ENCODE assay signal across 7 cellular contexts in the genomic region with DNA sequence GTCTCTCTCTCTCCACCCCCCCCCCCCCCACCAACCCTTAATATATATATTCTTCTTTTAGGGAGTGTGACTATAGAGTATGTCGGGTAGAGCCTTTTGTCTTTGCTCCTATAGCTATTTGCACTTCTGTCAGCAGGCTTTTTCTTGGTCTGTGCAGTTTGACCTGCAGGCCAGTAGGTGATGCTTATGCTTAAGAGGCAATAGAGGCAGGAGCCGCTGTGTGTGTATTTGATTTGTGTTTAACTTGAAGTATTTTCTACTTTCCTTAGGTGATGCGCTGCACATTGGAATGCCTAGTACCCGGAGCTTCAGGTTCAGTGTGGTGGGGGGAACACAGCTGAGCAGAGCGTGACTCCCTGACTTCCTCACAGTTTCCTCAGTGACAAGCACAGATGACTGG.
A peak's percentile ranks its signal among the peaks of the same experiment; 100 is the strongest.
DNase-seq lines count a peak whose midpoint lies in the region; ATAC-seq and TF ChIP-seq lines count a peak whose summit lies in the region.
"Not testable (repeated sequence)": the region's sequence is repeated elsewhere in the genome, so short reads cannot be mapped to it uniquely, and the experiment has no call there.

No MANE protein-coding gene starts in this region.

- H3K27me3 ChIP-seq in GM23338 (ENCODE audit: insufficient read depth); endodermal cell (ENCODE audit: control insufficient read depth, insufficient read depth, low read length, poor library complexity, severe bottlenecking): not testable (repeated sequence)

- 46% methylated on average over 3 of the region's 5 CpGs; no CpG with 5 or more reads in 1 of the 2 experiments for whole genome bisulfite sequencing in endodermal cell (ENCODE audit: insufficient coverage in 1 of 2, insufficient read length in 1 of 2), 2 experiments

- H3K9me3 ChIP-seq in endodermal cell (ENCODE audit: control insufficient read depth, low read length): not testable (repeated sequence)

- not testable (repeated sequence) for H3K36me3 Mint-ChIP-seq in GM23338 (ENCODE audit: low read depth); endodermal cell (ENCODE audit: low read depth); neural crest cell (ENCODE audit: low read depth)

- not testable (repeated sequence) for H3K36me3 ChIP-seq in GM23338 (ENCODE audit: insufficient read depth); endodermal cell (ENCODE audit: control insufficient read depth, insufficient read depth, low read length)

- not testable (repeated sequence) for H3K4me3 ChIP-seq in GM23338; LNCaP clone FGC (ENCODE audit: low read depth, low read length); endodermal cell (ENCODE audit: low read length)

- H3K79me2 ChIP-seq in GM23338 (replicated peaks; ENCODE audit: insufficient read depth): not testable (repeated sequence)

- in situ Hi-C loops in SK-MEL-5 (cut with HindIII; ENCODE audit: low pct_unique_long_range_greater_than_20kb, low sequenced_read_pairs): not testable (repeated sequence)

- peak; percentile 58 for ATAC-seq in GM23338

- H3K4me2 ChIP-seq in GM23338: not testable (repeated sequence)

- not testable (repeated sequence) for H3K4me3 Mint-ChIP-seq in GM23338, endodermal cell, neural crest cell

- H3K9ac ChIP-seq in endodermal cell (ENCODE audit: extremely low read depth, low read length, poor library complexity, severe bottlenecking): not testable (repeated sequence)

- DNase-seq in GM23338 (ENCODE audit: low spot score) (peak; percentile 2), SK-MEL-5 (ENCODE audit: low read depth, low spot score) (peak; percentile 2), endodermal cell (peak; percentile 47), islet precursor cell (peak; percentile 61)
- DNase-seq in LNCaP clone FGC (ENCODE audit: low read depth); neural crest cell (ENCODE audit: low read depth, low spot score): not testable (repeated sequence)

- TF ChIP-seq CTCF in C4-2B (conservative IDR thresholded peaks at IDR 0.05): peak; percentile 13; the same call in 1 of the 2 replicates
- TF ChIP-seq CTCF in GM23338 (conservative IDR thresholded peaks at IDR 0.05; ENCODE audit: low read depth in 2 of 2): peak in 1 of 2 experiments; percentile 31; a peak in 3 of 4 replicates
- TF ChIP-seq CTCF in LNCaP clone FGC (IDR thresholded peaks at IDR 0.05; ENCODE audit: control insufficient read depth, extremely low read depth, insufficient read depth): peak; percentile 38; the same call in 1 of the 2 replicates
- TF ChIP-seq CTCF in endodermal cell (conservative IDR thresholded peaks at IDR 0.05): peak; percentile 67
- peak; percentile 41 for TF ChIP-seq CTCF in neural crest cell (conservative IDR thresholded peaks at IDR 0.05)

- not testable (repeated sequence) for H3K27me3 Mint-ChIP-seq in GM23338 (ENCODE audit: insufficient read depth, low read depth, poor library complexity); endodermal cell (ENCODE audit: insufficient read depth); neural crest cell (ENCODE audit: low read depth)

- H3K4me1 Mint-ChIP-seq in GM23338, endodermal cell, neural crest cell: not testable (repeated sequence)

- not testable (repeated sequence) for H3K27ac Mint-ChIP-seq in GM23338; endodermal cell; neural crest cell (ENCODE audit: unreplicated experiment)

- H3F3A ChIP-seq in GM23338 (replicated peaks; ENCODE audit: low read depth): not testable (repeated sequence)

- H3K27ac ChIP-seq in C4-2B; GM23338 (ENCODE audit: low read depth); endodermal cell (ENCODE audit: low read depth, low read length): not testable (repeated sequence)

- H4K20me1 ChIP-seq in GM23338 (replicated peaks; ENCODE audit: insufficient read depth): not testable (repeated sequence)

- not testable (repeated sequence) for H2AFZ ChIP-seq in GM23338

- not testable (repeated sequence) for H3K4me1 ChIP-seq in GM23338 (ENCODE audit: insufficient read depth); endodermal cell (ENCODE audit: control insufficient read depth, insufficient read depth, low read length)

- not testable (repeated sequence) for H3K9me2 ChIP-seq in GM23338 (ENCODE audit: insufficient read depth)

- H3K9me3 Mint-ChIP-seq in GM23338, endodermal cell, neural crest cell: not testable (repeated sequence)
